In the genomic region with DNA sequence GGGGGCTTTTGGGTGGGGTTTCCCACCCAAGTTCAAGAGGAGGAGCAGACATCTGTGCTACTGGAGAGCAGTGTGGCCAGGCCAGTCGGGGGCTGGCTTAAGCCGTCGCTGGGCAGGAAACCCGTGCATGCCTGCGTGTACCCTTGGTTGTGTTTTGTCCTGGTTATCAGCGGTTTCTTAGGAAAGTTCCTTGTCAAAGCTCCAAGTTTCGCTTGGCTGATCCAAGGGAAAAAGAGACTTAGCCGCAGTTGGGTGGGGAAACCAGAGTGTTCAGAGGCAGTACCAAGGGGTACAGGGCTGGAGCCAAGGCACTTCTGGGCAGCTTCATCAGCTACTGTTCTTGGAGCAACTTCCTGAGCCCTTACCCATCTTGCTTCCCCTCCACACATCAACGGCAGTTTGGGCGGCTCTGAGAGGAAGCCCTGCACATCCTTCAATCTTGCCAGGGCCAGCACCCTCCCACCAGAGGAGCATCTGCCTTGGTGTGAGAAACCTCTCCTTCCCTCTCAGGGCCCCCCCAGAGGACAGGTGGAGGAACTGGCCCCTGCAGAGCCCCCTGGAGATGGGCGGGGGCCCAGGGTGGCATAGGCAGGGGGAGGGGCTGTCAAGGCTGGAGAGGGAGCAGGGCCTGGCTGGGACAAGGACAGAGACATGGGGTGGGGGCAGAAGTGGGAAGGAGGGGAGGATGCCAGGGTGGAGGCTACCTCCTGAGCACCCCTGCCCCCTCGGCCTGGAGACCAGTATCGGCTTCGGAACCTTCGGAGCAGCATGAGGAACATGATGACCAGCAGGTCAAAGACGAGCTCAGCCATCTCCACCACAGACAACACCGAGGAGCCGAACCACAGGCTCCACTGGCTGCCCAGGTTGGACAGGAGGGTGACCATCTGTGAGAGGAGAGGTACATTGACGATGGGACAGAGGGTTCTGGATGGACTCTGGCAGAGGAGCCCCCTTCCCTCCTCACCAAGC, we compare ENCODE assay signal across 10 cellular contexts. TPM values are rescaled to one million over a fixed set of nuclear protein-coding genes. Genes with fewer than 3 reads are reported as not detected.
DNase-seq lines count a peak whose midpoint lies in the region; ATAC-seq and TF ChIP-seq lines count a peak whose summit lies in the region.
"Had no signal": no experiment of that assay in that cellular context is flagged by ENCODE, and none has a peak within 500 bp of the region (broad histone marks: within the 10 kb centered on the region; RNA-seq: fewer than 3 reads in every experiment).

No MANE protein-coding gene starts in this region.

- no peak for TF ChIP-seq CTCF in astrocyte of the cerebellum (IDR thresholded peaks at IDR 0.05; ENCODE audit: low read depth, low read length, missing control alignments)

- peak overlapping the region; percentile 45 for H3K27ac Mint-ChIP-seq in stimulated activated effector memory CD8-positive, alpha-beta T cell treated with anti-CD3 and anti-CD28 coated beads, Interleukin-12 subunit alpha, Interleukin-12 subunit beta, amount 100 ng/mL, for 72 hours
- H3K27ac Mint-ChIP-seq: activated T-helper 2 cell treated with anti-CD3 and anti-CD28 coated beads, Interferon-gamma antibody, Interleukin-2, Interleukin-4, amounts not matched to agents 10 μg/mL and 5 μg/mL and 100 μg/mL, durations not matched to agents 14 hours and 24 hours and 36 hours had no signal

- H3K4me3 Mint-ChIP-seq in stimulated activated effector memory CD8-positive, alpha-beta T cell treated with anti-CD3 and anti-CD28 coated beads, Interleukin-12 subunit alpha, Interleukin-12 subunit beta, amount 100 ng/mL, for 72 hours = no peak overlapping the region

- no peaks in the 10 kb centered on the region for H3K9me3 Mint-ChIP-seq in stimulated activated effector memory CD8-positive, alpha-beta T cell treated with anti-CD3 and anti-CD28 coated beads, Interleukin-12 subunit alpha, Interleukin-12 subunit beta, amount 100 ng/mL, for 72 hours
- H3K9me3 Mint-ChIP-seq: activated T-helper 2 cell treated with anti-CD3 and anti-CD28 coated beads, Interferon-gamma antibody, Interleukin-2, Interleukin-4, amounts not matched to agents 10 μg/mL and 5 μg/mL and 100 μg/mL, durations not matched to agents 14 hours and 24 hours and 36 hours had no signal

- peaks cover 8% of the 10 kb centered on the region for H3K36me3 Mint-ChIP-seq in stimulated activated effector memory CD8-positive, alpha-beta T cell treated with anti-CD3 and anti-CD28 coated beads, Interleukin-12 subunit alpha, Interleukin-12 subunit beta, amount 100 ng/mL, for 72 hours

- peak; percentile 70 for DNase-seq in Jurkat, Clone E6-1 (ENCODE audit: low read depth, low spot score)
- peak; percentile 76 for DNase-seq in astrocyte of the cerebellum (ENCODE audit: low read depth)
- peak; percentile 52 for DNase-seq in left kidney (ENCODE audit: low read depth, low spot score)
- no peak for DNase-seq in stimulated activated effector memory CD8-positive, alpha-beta T cell treated with anti-CD3 and anti-CD28 coated beads, Interleukin-12 subunit alpha, Interleukin-12 subunit beta, amount 100 ng/mL, for 72 hours (ENCODE audit: low spot score in 2 of 2)
- no peak for DNase-seq in NCI-H345 treated with DMSO at 0.1 percent for 48 hours (lab: John Stamatoyannopoulos, UW; ENCODE audit: unreplicated experiment)
- DNase-seq in ecto neural progenitor cell (ENCODE audit: low spot score) = no peak
- DNase-seq: NCI-H2029 treated with DMSO at 0.1 percent for 48 hours had no signal

- peaks cover 48% of the 10 kb centered on the region for H3K4me1 Mint-ChIP-seq in stimulated activated effector memory CD8-positive, alpha-beta T cell treated with anti-CD3 and anti-CD28 coated beads, Interleukin-12 subunit alpha, Interleukin-12 subunit beta, amount 100 ng/mL, for 72 hours

- in situ Hi-C loops in astrocyte of the cerebellum (cut with HindIII; ENCODE audit: low sequenced_read_pairs) = no loop called here

- no peak for ATAC-seq in stimulated activated effector memory CD8-positive, alpha-beta T cell treated with anti-CD3 and anti-CD28 coated beads, Interleukin-12 subunit alpha, Interleukin-12 subunit beta, amount 100 ng/mL, for 72 hours
- no peak for ATAC-seq in GM21528 (IDR thresholded peaks at IDR 0.05; ENCODE audit: low FRiP score, unreplicated experiment)
- no peak for ATAC-seq in GM18519 (IDR thresholded peaks at IDR 0.05; ENCODE audit: low FRiP score, unreplicated experiment)

- peak overlapping the region; percentile 10; the same call in 1 of the 2 replicates for H3K4me3 ChIP-seq in Jurkat, Clone E6-1 (ENCODE audit: low read length)
- no peak overlapping the region for H3K4me3 ChIP-seq in astrocyte of the cerebellum (ENCODE audit: low read depth, low read length)

RNA-seq across cellular contexts. Expression of a gene that starts 5.8 kb away (rescaled TPM):
- 58.0 TPM for polyA plus RNA-seq in Jurkat, Clone E6-1 (2012; ENCODE audit: insufficient read depth, insufficient read length)

RNA-seq across cellular contexts. Expression of a gene that starts 27.7 kb away (rescaled TPM):
- polyA plus RNA-seq in Jurkat, Clone E6-1 (2012; ENCODE audit: insufficient read depth, insufficient read length) = 1.8 TPM

RNA-seq across cellular contexts. Expression of a gene that starts 36.3 kb away (rescaled TPM):
- not detected for polyA plus RNA-seq in Jurkat, Clone E6-1 (2012; ENCODE audit: insufficient read depth, insufficient read length)

RNA-seq across cellular contexts. Expression of a gene that starts 37.2 kb away (rescaled TPM):
- 0.61 TPM for polyA plus RNA-seq in Jurkat, Clone E6-1 (2012; ENCODE audit: insufficient read depth, insufficient read length)

Comparison
In these comparisons a context has a peak if more than half of its experiments do, and no peak if none do; other contexts are left out.
1. DNase-seq: peak in Jurkat, Clone E6-1 (single experiment), astrocyte of the cerebellum (single experiment) and left kidney (single experiment); none in stimulated activated effector memory CD8-positive, alpha-beta T cell treated with anti-CD3 and anti-CD28 coated beads, Interleukin-12 subunit alpha, Interleukin-12 subunit beta, amount 100 ng/mL, for 72 hours (0 of 2), NCI-H345 treated with DMSO at 0.1 percent for 48 hours (single experiment) and ecto neural progenitor cell (single experiment).